2 cellular contexts compared by ENCODE assay signal in the genomic region with DNA sequence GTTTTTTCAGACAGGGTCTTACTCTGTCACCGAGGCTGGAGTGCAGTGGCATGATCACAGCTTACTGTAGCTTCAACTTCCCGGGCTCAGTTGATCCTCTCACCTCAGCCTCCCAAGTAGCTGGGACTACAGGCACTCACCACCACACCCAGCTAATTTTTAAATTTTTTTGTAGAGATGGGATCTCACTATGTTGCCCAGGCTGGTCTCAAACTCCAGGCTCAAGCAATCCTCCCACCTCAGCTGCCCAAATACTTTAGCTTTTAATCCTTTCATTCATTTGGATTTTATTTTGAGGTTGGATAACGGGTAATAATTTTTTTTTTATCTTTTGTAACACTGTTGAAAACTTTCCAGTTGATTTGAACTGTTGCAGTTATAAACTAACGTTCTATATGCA. TPM values are rescaled to one million over a fixed set of nuclear protein-coding genes. Genes with fewer than 3 reads are reported as not detected.
"Had no signal": no experiment of that assay in that cellular context is flagged by ENCODE, and none has a peak within 500 bp of the region (broad histone marks: within the 10 kb centered on the region; RNA-seq: fewer than 3 reads in every experiment).

No MANE protein-coding gene starts in this region.

RNA-seq across cellular contexts. Expression of gene IL13, which starts 24.4 kb away (rescaled TPM):
- total RNA-seq: G401 had no signal

RNA-seq across cellular contexts. Expression of gene IL4, which starts 40.2 kb away (rescaled TPM):
- total RNA-seq: G401, GM12878 had no signal
